10 cellular contexts compared by ENCODE assay signal in genomic region chr11:58618215-58618614, GRCh38. TPM values are rescaled to one million over a fixed set of nuclear protein-coding genes. Genes with fewer than 3 reads are reported as not detected.
A peak's percentile ranks its signal among the peaks of the same experiment; 100 is the strongest.
DNase-seq lines count a peak whose midpoint lies in the region; ATAC-seq and TF ChIP-seq lines count a peak whose summit lies in the region.
"Had no signal": no experiment of that assay in that cellular context is flagged by ENCODE, and none has a peak within 500 bp of the region (broad histone marks: within the 10 kb centered on the region; RNA-seq: fewer than 3 reads in every experiment).

No MANE protein-coding gene starts in this region.

- H3K4me1 ChIP-seq in ACC112 (ENCODE audit: control insufficient read depth, insufficient read depth, low read length, unreplicated experiment): peaks cover 42% of the 10 kb centered on the region
- no peaks in the 10 kb centered on the region for H3K4me1 ChIP-seq in left lung

- no peaks in the 10 kb centered on the region for H3K9me3 ChIP-seq in left lung

- peaks cover 22% of the 10 kb centered on the region for H3K79me2 ChIP-seq in ACC112 (ENCODE audit: control insufficient read depth, insufficient read depth, low read length, unreplicated experiment)

- H3K4me1 Mint-ChIP-seq in activated T-helper 2 cell treated with anti-CD3 and anti-CD28 coated beads, Interferon-gamma antibody, Interleukin-2, Interleukin-4, amounts not matched to agents 10 μg/mL and 5 μg/mL and 100 μg/mL, durations not matched to agents 14 hours and 24 hours and 36 hours (ENCODE audit: low read depth): peaks cover 32% of the 10 kb centered on the region
- peaks cover 0 to 5% of the 10 kb centered on the region in 2 donors for H3K4me1 Mint-ChIP-seq in immature natural killer cell

- H3K9me3 Mint-ChIP-seq in activated T-helper 2 cell treated with anti-CD3 and anti-CD28 coated beads, Interferon-gamma antibody, Interleukin-2, Interleukin-4, amounts not matched to agents 10 μg/mL and 5 μg/mL and 100 μg/mL, durations not matched to agents 14 hours and 24 hours and 36 hours: no peaks in the 10 kb centered on the region
- no peaks in the 10 kb centered on the region for H3K9me3 Mint-ChIP-seq in immature natural killer cell

- TF ChIP-seq CTCF in GM12874 (IDR thresholded peaks at IDR 0.05; ENCODE audit: insufficient read depth, low read depth, low read length) (peak; percentile 21; the same call in 1 of the 2 replicates), left lung (IDR thresholded peaks at IDR 0.05) (no peak), coronary artery (IDR thresholded peaks at IDR 0.05) (no peak)

- no peak for ATAC-seq in left lung

- H3K36me3 Mint-ChIP-seq in activated T-helper 2 cell treated with anti-CD3 and anti-CD28 coated beads, Interferon-gamma antibody, Interleukin-2, Interleukin-4, amounts not matched to agents 10 μg/mL and 5 μg/mL and 100 μg/mL, durations not matched to agents 14 hours and 24 hours and 36 hours (ENCODE audit: low read depth): peaks cover 86% of the 10 kb centered on the region
- peaks cover 21 to 64% (median 38%) of the 10 kb centered on the region in 3 donors for H3K36me3 Mint-ChIP-seq in immature natural killer cell

- no peak overlapping the region for H2AFZ ChIP-seq in ACC112 (ENCODE audit: low read length, unreplicated experiment)

- H3K27ac Mint-ChIP-seq in activated T-helper 2 cell treated with anti-CD3 and anti-CD28 coated beads, Interferon-gamma antibody, Interleukin-2, Interleukin-4, amounts not matched to agents 10 μg/mL and 5 μg/mL and 100 μg/mL, durations not matched to agents 14 hours and 24 hours and 36 hours: peak overlapping the region; percentile 45
- H3K27ac Mint-ChIP-seq in immature natural killer cell: peak overlapping the region in 4 of 6 donors; percentile 19 to 80 (median 28)

- DNase-seq in activated T-helper 2 cell treated with anti-CD3 and anti-CD28 coated beads, Interferon-gamma antibody, Interleukin-2, Interleukin-4, amounts not matched to agents 10 μg/mL and 5 μg/mL and 100 μg/mL, durations not matched to agents 14 hours and 24 hours and 36 hours (ENCODE audit: low spot score): no peak
- DNase-seq in immature natural killer cell (no peak), G401 (ENCODE audit: low spot score) (no peak), left lung (no peak), DMS114 treated with DMSO at 0.1 percent for 48 hours (lab: John Stamatoyannopoulos, UW; ENCODE audit: unreplicated experiment) (no peak), coronary artery (ENCODE audit: low spot score) (no peak)
- DNase-seq: activated T-cell treated with anti-CD3 and anti-CD28 coated beads, Interleukin-2, amount 50 U/mL, for 1 hour; NCI-H1048 had no signal

- H3K4me3 ChIP-seq in ACC112 (ENCODE audit: low read depth, low read length) (no peak overlapping the region), left lung (no peak overlapping the region), coronary artery (no peak overlapping the region)

- H3K27ac ChIP-seq in ACC112 (ENCODE audit: low read depth, low read length) (peak overlapping the region; percentile 30; the same call in 1 of the 2 replicates), left lung (no peak overlapping the region), coronary artery (no peak overlapping the region)

- H3K27me3 ChIP-seq in ACC112 (ENCODE audit: insufficient read depth, low read length) (no peaks in the 10 kb centered on the region), left lung (no peaks in the 10 kb centered on the region)

- H3K27me3 Mint-ChIP-seq in activated T-helper 2 cell treated with anti-CD3 and anti-CD28 coated beads, Interferon-gamma antibody, Interleukin-2, Interleukin-4, amounts not matched to agents 10 μg/mL and 5 μg/mL and 100 μg/mL, durations not matched to agents 14 hours and 24 hours and 36 hours (ENCODE audit: low read depth): no peaks in the 10 kb centered on the region
- peaks cover 0 to 2% (median 0%) of the 10 kb centered on the region in 3 donors for H3K27me3 Mint-ChIP-seq in immature natural killer cell (ENCODE audit: low read depth in 3 of 3)

- in situ Hi-C loops in G401 (cut with HindIII; ENCODE audit: low sequenced_read_pairs): no loop called here

- H3K4me3 Mint-ChIP-seq in activated T-helper 2 cell treated with anti-CD3 and anti-CD28 coated beads, Interferon-gamma antibody, Interleukin-2, Interleukin-4, amounts not matched to agents 10 μg/mL and 5 μg/mL and 100 μg/mL, durations not matched to agents 14 hours and 24 hours and 36 hours (ENCODE audit: low read depth): no peak overlapping the region
- no peak overlapping the region for H3K4me3 Mint-ChIP-seq in immature natural killer cell

- intact Hi-C loops in activated T-helper 2 cell treated with anti-CD3 and anti-CD28 coated beads, Interferon-gamma antibody, Interleukin-2, Interleukin-4, amounts not matched to agents 10 μg/mL and 5 μg/mL and 100 μg/mL, durations not matched to agents 14 hours and 24 hours and 36 hours (cut with micrococcal nuclease): no loop called here
- intact Hi-C loops in left lung (cut with DNase I): no loop called here

- peaks cover 55% of the 10 kb centered on the region for H3K36me3 ChIP-seq in ACC112 (ENCODE audit: insufficient read depth, low read length)
- H3K36me3 ChIP-seq in left lung: peaks cover 7 to 98% of the 10 kb centered on the region in 2 donors

RNA-seq across cellular contexts. Expression of gene CNTF, which starts 4.2 kb away (rescaled TPM):
- total RNA-seq in activated T-helper 2 cell treated with anti-CD3 and anti-CD28 coated beads, Interferon-gamma antibody, Interleukin-2, Interleukin-4, amounts not matched to agents 10 μg/mL and 5 μg/mL and 100 μg/mL, durations not matched to agents 14 hours and 24 hours and 36 hours: 3.4 and 4.0 TPM in 2 replicates
- under 1 TPM in 1 of 3 donors, not detected in 2; 0.46 TPM for polyA plus RNA-seq in immature natural killer cell
- 0.75 and 2.0 TPM in 2 replicates for total RNA-seq in G401 (2014; rRNA removed; shearing (Covaris generic))
- total RNA-seq in left lung: 1 to 10 TPM in 1 of 2 donors, under 1 TPM in 1; 0.47 to 1.9 TPM

RNA-seq across cellular contexts. Expression of gene ZFP91, which starts 39.4 kb away (rescaled TPM):
- total RNA-seq in activated T-helper 2 cell treated with anti-CD3 and anti-CD28 coated beads, Interferon-gamma antibody, Interleukin-2, Interleukin-4, amounts not matched to agents 10 μg/mL and 5 μg/mL and 100 μg/mL, durations not matched to agents 14 hours and 24 hours and 36 hours: 57.7 and 59.3 TPM in 2 replicates
- 10 to 100 TPM in 2 of 3 donors, 1 to 10 TPM in 1; 6.6 to 15.4 (median 10.8) TPM for polyA plus RNA-seq in immature natural killer cell
- total RNA-seq in G401 (2014; rRNA removed; shearing (Covaris generic)): 32.9 and 50.6 TPM in 2 replicates
- 10 to 100 TPM; 41.3 to 50.1 TPM for total RNA-seq in left lung

RNA-seq across cellular contexts. Expression of gene LPXN, which starts 42.6 kb away (rescaled TPM):
- total RNA-seq in activated T-helper 2 cell treated with anti-CD3 and anti-CD28 coated beads, Interferon-gamma antibody, Interleukin-2, Interleukin-4, amounts not matched to agents 10 μg/mL and 5 μg/mL and 100 μg/mL, durations not matched to agents 14 hours and 24 hours and 36 hours: 115 and 129 TPM in 2 replicates
- polyA plus RNA-seq in immature natural killer cell: 100 to 1,000 TPM; 153 to 217 (median 197) TPM
- 0.78 and 1.5 TPM in 2 replicates for total RNA-seq in G401 (2014; rRNA removed; shearing (Covaris generic))
- total RNA-seq in left lung: 10 to 100 TPM; 18.9 to 43.8 TPM
